8 cellular contexts compared by ENCODE assay signal in genomic region chr9:112487799-112488345, GRCh38. TPM values are rescaled to one million over a fixed set of nuclear protein-coding genes. Genes with fewer than 3 reads are reported as not detected.
A peak's percentile ranks its signal among the peaks of the same experiment; 100 is the strongest.
DNase-seq lines count a peak whose midpoint lies in the region; ATAC-seq and TF ChIP-seq lines count a peak whose summit lies in the region.

No MANE protein-coding gene starts in this region.

- no peaks in the 10 kb centered on the region for H3K36me3 ChIP-seq in ascending aorta
- H3K36me3 ChIP-seq in thoracic aorta: no peaks in the 10 kb centered on the region

- H3K4me1 ChIP-seq in ascending aorta (peaks cover 3 to 10% of the 10 kb centered on the region in 2 donors), thoracic aorta (ENCODE audit: control insufficient read depth in 1 of 2, low read depth in 2 of 2) (peaks cover 0 to 7% of the 10 kb centered on the region in 2 donors)

- TF ChIP-seq CTCF in AG10803 (conservative IDR thresholded peaks at IDR 0.05; ENCODE audit: low read length): 0 out of 2 replicates have a peak, but pooled peaks have one; percentile 3
- TF ChIP-seq CTCF in ascending aorta (IDR thresholded peaks at IDR 0.05): no peak
- TF ChIP-seq CTCF in thoracic aorta (IDR thresholded peaks at IDR 0.05): no peak

- H3K4me3 ChIP-seq in AG10803 (ENCODE audit: low read length) (peak overlapping the region; percentile 77), ascending aorta (peak overlapping the region; percentile 96 to 99), thoracic aorta (peak overlapping the region; percentile 95)

- H3K27ac ChIP-seq in ascending aorta (peak overlapping the region; percentile 80 to 89), thoracic aorta (peak overlapping the region; percentile 71 to 86)

- peak; percentile 28 for ATAC-seq in left colon
- no peak for ATAC-seq in thoracic aorta (ENCODE audit: insufficient number of reproducible peaks, low FRiP score, low read depth)
- no peak for ATAC-seq in HG03442 (IDR thresholded peaks at IDR 0.05; ENCODE audit: unreplicated experiment)
- ATAC-seq in HG02870 (IDR thresholded peaks at IDR 0.05; ENCODE audit: unreplicated experiment): no peak

- peak; percentile 15 for DNase-seq in AG10803 (ENCODE audit: low read depth)
- DNase-seq in HT-29 (ENCODE audit: low spot score): peak; percentile 44
- DNase-seq in ascending aorta (ENCODE audit: low spot score in 2 of 2): no peak
- no peak for DNase-seq in left colon
- no peak for DNase-seq in thoracic aorta (ENCODE audit: low spot score)
- DNase-seq in OCI-M2 (lab: John Stamatoyannopoulos, UW; ENCODE audit: unreplicated experiment): no peak

- H3K9me3 ChIP-seq in ascending aorta (no peaks in the 10 kb centered on the region), thoracic aorta (no peaks in the 10 kb centered on the region)

- intact Hi-C loops in ascending aorta (cut with DNase I) (loop anchor here (1.0 to 5.0 kb wide), 7 partner anchors 41 to 591 kb away; partner anchors contain the start of genes INIP, PTBP3, SNX30 and UGCG), left colon (cut with DNase I, micrococcal nuclease) (no loop called here)

- no peaks in the 10 kb centered on the region for H3K27me3 ChIP-seq in ascending aorta
- no peaks in the 10 kb centered on the region for H3K27me3 ChIP-seq in thoracic aorta (replicated peaks; ENCODE audit: insufficient read depth)

RNA-seq across cellular contexts. Expression of gene KIAA1958, which starts 1.2 kb away (rescaled TPM):
- 7.5 and 9.2 TPM in 2 replicates for total RNA-seq in HT-29 (2014; rRNA removed; shearing (Covaris generic))
- 2.0 TPM for total RNA-seq in ascending aorta
- 1 to 10 TPM; 8.7 to 9.5 TPM for total RNA-seq in left colon
- total RNA-seq in thoracic aorta: 1 to 10 TPM; 5.8 to 6.0 TPM

Comparison
In these comparisons a context has a peak if more than half of its experiments do, and no peak if none do; other contexts are left out.
1. DNase-seq: peak in AG10803 (single experiment) and HT-29 (single experiment); none in ascending aorta (0 of 2), left colon (0 of 2), thoracic aorta (single experiment) and OCI-M2 (single experiment).
2. Peak in every context shown above with its lines, with median percentiles within 50 percentile points of each other: H3K4me3 ChIP-seq.